In genomic region chr3:119911748-119912147, GRCh38 we compare ENCODE assay signal across 19 cellular contexts.
DNase-seq lines count a peak whose midpoint lies in the region; ATAC-seq and TF ChIP-seq lines count a peak whose summit lies in the region.
"Had no signal": no experiment of that assay in that cellular context is flagged by ENCODE, and none has a peak within 500 bp of the region (broad histone marks: within the 10 kb centered on the region; RNA-seq: fewer than 3 reads in every experiment).

No MANE protein-coding gene starts in this region.

- H3K4me1 ChIP-seq in vagina: no peaks in the 10 kb centered on the region
- H3K4me1 ChIP-seq: left lung had no signal

- in situ Hi-C loops in ACHN (cut with HindIII; ENCODE audit: low pct_ligation_motif_present, low pct_unique_long_range_greater_than_20kb, low sequenced_read_pairs): no loop called here

- H3K27ac ChIP-seq in vagina: no peak overlapping the region
- H3K27ac ChIP-seq in dorsolateral prefrontal cortex: no peak overlapping the region
- H3K27ac ChIP-seq: HL-60, left lung, tibial nerve had no signal

- no peaks in the 10 kb centered on the region for H3K9me3 Mint-ChIP-seq in activated naive CD8-positive, alpha-beta T cell treated with anti-CD3 and anti-CD28 coated beads for 36 hours

- H3K4me3 Mint-ChIP-seq in activated naive CD8-positive, alpha-beta T cell treated with anti-CD3 and anti-CD28 coated beads for 36 hours: peak overlapping the region; percentile 55

- intact Hi-C loops in vagina (cut with DNase I) (no loop called here), dorsolateral prefrontal cortex (cut with DNase I) (no loop called here)

- peaks cover 0 to 17% of the 10 kb centered on the region in 2 donors for H3K36me3 ChIP-seq in vagina

- TF ChIP-seq POLR2A in vagina (IDR thresholded peaks at IDR 0.05): no peak

- no peaks in the 10 kb centered on the region for H3K27me3 Mint-ChIP-seq in activated naive CD8-positive, alpha-beta T cell treated with anti-CD3 and anti-CD28 coated beads for 36 hours

- peaks cover 34% of the 10 kb centered on the region for H3K4me1 Mint-ChIP-seq in activated naive CD8-positive, alpha-beta T cell treated with anti-CD3 and anti-CD28 coated beads for 36 hours

- H3K36me3 Mint-ChIP-seq in activated naive CD8-positive, alpha-beta T cell treated with anti-CD3 and anti-CD28 coated beads for 36 hours: peaks cover 31% of the 10 kb centered on the region

- no peak overlapping the region for H3K4me3 ChIP-seq in vagina
- H3K4me3 ChIP-seq in dorsolateral prefrontal cortex: no peak overlapping the region
- H3K4me3 ChIP-seq: left lung, tibial nerve had no signal

- ATAC-seq in HG03442 (IDR thresholded peaks at IDR 0.05; ENCODE audit: unreplicated experiment): peak; percentile 63
- ATAC-seq: left lung had no signal

- peak overlapping the region; percentile 96 for H3K27ac Mint-ChIP-seq in activated naive CD8-positive, alpha-beta T cell treated with anti-CD3 and anti-CD28 coated beads for 36 hours

- H3K27me3 ChIP-seq in vagina (no peaks in the 10 kb centered on the region), dorsolateral prefrontal cortex (no peaks in the 10 kb centered on the region)
- H3K27me3 ChIP-seq: left lung, tibial nerve had no signal

- TF ChIP-seq CTCF in vagina (IDR thresholded peaks at IDR 0.05) (no peak), dorsolateral prefrontal cortex (IDR thresholded peaks at IDR 0.05 in 54 of 56, conservative IDR thresholded peaks at IDR 0.05 in 2 of 56; ENCODE audit: low read depth in 1 of 56, partially characterized antibody in 56 of 56) (no peak)

- peak; percentile 27 for DNase-seq in stimulated activated CD4-positive, alpha-beta T cell treated with anti-CD3 and anti-CD28 coated beads, Interleukin-15, amount 100 ng/mL, for 24 hours
- no peak for DNase-seq in stimulated activated CD4-positive, alpha-beta T cell treated with anti-CD3 and anti-CD28 coated beads, Interleukin-12 subunit alpha, Interleukin-12 subunit beta, amount 100 ng/mL, for 4 hours
- DNase-seq in activated naive CD8-positive, alpha-beta T cell treated with anti-CD3 and anti-CD28 coated beads for 36 hours: peak; percentile 11
- DNase-seq in NCI-H1105 treated with DMSO at 0.1 percent for 48 hours (lab: John Stamatoyannopoulos, UW) (no peak), vagina (ENCODE audit: extremely low spot score in 2 of 2) (no peak), ACHN (no peak), dorsolateral prefrontal cortex (no peak)
- DNase-seq: AML-193, anterior cingulate cortex, DMS79 treated with DMSO at 0.1 percent for 48 hours, H7, left lung, NCI-H2029, NCI-H526 treated with DMSO at 0.1 percent for 48 hours, RPMI8226, T1000 had no signal

- H3K9me3 ChIP-seq in vagina: no peaks in the 10 kb centered on the region
- H3K9me3 ChIP-seq: left lung, tibial nerve had no signal

Comparison
In these comparisons a context has a peak if more than half of its experiments do, and no peak if none do; other contexts are left out.
1. DNase-seq: peak in stimulated activated CD4-positive, alpha-beta T cell treated with anti-CD3 and anti-CD28 coated beads, Interleukin-15, amount 100 ng/mL, for 24 hours (single experiment) and activated naive CD8-positive, alpha-beta T cell treated with anti-CD3 and anti-CD28 coated beads for 36 hours (single experiment); none in stimulated activated CD4-positive, alpha-beta T cell treated with anti-CD3 and anti-CD28 coated beads, Interleukin-12 subunit alpha, Interleukin-12 subunit beta, amount 100 ng/mL, for 4 hours (single experiment), NCI-H1105 treated with DMSO at 0.1 percent for 48 hours (single experiment), vagina (0 of 2), ACHN (single experiment) and dorsolateral prefrontal cortex (0 of 10).